1 cellular context compared by ENCODE assay signal in the genomic region with DNA sequence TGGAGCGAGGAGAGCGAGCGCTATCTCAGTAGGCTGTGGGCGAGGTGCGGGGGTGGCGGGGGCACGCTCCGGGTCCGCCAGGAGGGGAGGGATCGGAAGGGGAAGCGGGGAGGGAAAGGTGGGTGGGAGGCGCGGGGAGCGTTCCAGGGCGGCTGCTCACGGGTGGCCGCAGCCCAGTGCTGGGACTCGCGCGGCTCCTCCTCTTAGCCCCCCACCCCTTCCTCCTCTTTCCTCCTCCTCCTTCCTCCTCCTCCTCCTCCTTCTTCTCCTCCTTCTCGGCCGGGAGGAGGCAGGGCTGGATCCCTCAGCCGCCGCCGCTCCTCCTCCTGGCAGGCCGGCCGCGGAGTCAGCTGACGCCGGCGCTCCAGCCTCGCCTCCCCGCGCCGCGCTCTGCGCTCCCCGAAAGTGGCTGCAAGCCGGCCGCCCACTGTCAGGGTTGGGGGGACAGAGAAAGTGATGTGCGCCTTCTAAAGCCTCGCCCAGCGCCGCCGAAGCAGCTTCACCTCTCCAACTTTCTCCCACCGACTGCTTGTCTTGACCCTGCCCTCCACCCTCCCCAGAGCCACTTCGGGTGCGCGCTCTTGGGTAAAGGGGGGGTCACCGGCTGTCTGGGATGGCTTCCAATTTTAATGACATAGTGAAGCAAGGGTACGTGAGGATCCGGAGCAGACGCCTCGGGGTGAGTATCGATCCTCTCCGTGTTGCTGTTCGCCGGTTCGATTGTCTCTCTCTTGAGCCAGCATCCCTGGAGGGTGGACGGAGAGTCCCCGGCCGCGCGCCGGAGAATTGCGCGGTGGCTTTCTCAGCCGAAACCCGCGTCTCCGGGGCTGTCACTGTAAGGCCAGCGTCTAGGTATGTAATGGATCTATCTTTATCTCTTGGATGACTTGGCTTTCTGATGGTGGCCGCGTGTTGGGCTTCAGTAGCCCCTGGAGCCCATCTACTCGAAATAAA.
TF ChIP-seq lines count a peak whose summit lies in the region.

A gene (plus strand): TSS at position 260 of the 954 bp plus-strand sequence. CDS start 354 bp downstream, at position 614.

TF ChIP-seq in WTC11, 78 proteins besides CTCF, POLR2A, EP300 and RAD21 (continued from another document):
- no peak for TF ChIP-seq ESRRA (CRISPR knock-in tag; IDR thresholded peaks at IDR 0.05; ENCODE audit: borderline replicate concordance)
- no peak for TF ChIP-seq ZNF121 (CRISPR knock-in tag; IDR thresholded peaks at IDR 0.05)
- TF ChIP-seq, protein P1, sequence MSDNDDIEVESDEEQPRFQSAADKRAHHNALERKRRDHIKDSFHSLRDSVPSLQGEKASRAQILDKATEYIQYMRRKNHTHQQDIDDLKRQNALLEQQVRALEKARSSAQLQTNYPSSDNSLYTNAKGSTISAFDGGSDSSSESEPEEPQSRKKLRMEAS (CRISPR knock-in tag; IDR thresholded peaks at IDR 0.05), result peak; percentile 35; the same call in 1 of the 2 replicates
- TF ChIP-seq KAT7 (CRISPR knock-in tag; IDR thresholded peaks at IDR 0.05; ENCODE audit: borderline replicate concordance), result no peak
- TF ChIP-seq IRF2 (CRISPR knock-in tag; IDR thresholded peaks at IDR 0.05; ENCODE audit: borderline replicate concordance, low read depth), result no peak
- TF ChIP-seq, protein P2, sequence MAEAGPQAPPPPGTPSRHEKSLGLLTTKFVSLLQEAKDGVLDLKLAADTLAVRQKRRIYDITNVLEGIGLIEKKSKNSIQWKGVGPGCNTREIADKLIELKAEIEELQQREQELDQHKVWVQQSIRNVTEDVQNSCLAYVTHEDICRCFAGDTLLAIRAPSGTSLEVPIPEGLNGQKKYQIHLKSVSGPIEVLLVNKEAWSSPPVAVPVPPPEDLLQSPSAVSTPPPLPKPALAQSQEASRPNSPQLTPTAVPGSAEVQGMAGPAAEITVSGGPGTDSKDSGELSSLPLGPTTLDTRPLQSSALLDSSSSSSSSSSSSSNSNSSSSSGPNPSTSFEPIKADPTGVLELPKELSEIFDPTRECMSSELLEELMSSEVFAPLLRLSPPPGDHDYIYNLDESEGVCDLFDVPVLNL (CRISPR knock-in tag; IDR thresholded peaks at IDR 0.05; ENCODE audit: borderline replicate concordance, low read depth), result no peak
- no peak for TF ChIP-seq TEAD4 (CRISPR knock-in tag; IDR thresholded peaks at IDR 0.05)
- TF ChIP-seq, protein P3, sequence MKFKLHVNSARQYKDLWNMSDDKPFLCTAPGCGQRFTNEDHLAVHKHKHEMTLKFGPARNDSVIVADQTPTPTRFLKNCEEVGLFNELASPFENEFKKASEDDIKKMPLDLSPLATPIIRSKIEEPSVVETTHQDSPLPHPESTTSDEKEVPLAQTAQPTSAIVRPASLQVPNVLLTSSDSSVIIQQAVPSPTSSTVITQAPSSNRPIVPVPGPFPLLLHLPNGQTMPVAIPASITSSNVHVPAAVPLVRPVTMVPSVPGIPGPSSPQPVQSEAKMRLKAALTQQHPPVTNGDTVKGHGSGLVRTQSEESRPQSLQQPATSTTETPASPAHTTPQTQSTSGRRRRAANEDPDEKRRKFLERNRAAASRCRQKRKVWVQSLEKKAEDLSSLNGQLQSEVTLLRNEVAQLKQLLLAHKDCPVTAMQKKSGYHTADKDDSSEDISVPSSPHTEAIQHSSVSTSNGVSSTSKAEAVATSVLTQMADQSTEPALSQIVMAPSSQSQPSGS (CRISPR knock-in tag; IDR thresholded peaks at IDR 0.05; ENCODE audit: borderline replicate concordance, low read depth), result no peak
- TF ChIP-seq, protein P4, sequence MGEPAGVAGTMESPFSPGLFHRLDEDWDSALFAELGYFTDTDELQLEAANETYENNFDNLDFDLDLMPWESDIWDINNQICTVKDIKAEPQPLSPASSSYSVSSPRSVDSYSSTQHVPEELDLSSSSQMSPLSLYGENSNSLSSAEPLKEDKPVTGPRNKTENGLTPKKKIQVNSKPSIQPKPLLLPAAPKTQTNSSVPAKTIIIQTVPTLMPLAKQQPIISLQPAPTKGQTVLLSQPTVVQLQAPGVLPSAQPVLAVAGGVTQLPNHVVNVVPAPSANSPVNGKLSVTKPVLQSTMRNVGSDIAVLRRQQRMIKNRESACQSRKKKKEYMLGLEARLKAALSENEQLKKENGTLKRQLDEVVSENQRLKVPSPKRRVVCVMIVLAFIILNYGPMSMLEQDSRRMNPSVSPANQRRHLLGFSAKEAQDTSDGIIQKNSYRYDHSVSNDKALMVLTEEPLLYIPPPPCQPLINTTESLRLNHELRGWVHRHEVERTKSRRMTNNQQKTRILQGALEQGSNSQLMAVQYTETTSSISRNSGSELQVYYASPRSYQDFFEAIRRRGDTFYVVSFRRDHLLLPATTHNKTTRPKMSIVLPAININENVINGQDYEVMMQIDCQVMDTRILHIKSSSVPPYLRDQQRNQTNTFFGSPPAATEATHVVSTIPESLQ (CRISPR knock-in tag; IDR thresholded peaks at IDR 0.05), result no peak
- TF ChIP-seq ELF4 (CRISPR knock-in tag; IDR thresholded peaks at IDR 0.05; ENCODE audit: low read depth), result no peak; the same call in 1 of the 2 replicates
- no peak for TF ChIP-seq ZBTB21 (CRISPR knock-in tag; IDR thresholded peaks at IDR 0.05; ENCODE audit: borderline replicate concordance)
- TF ChIP-seq FOXP1 (CRISPR knock-in tag; IDR thresholded peaks at IDR 0.05; ENCODE audit: borderline replicate concordance), result peak; percentile 25; the same call in 1 of the 2 replicates
- TF ChIP-seq ATF1 (CRISPR knock-in tag; IDR thresholded peaks at IDR 0.05), result no peak
- TF ChIP-seq, protein P5, sequence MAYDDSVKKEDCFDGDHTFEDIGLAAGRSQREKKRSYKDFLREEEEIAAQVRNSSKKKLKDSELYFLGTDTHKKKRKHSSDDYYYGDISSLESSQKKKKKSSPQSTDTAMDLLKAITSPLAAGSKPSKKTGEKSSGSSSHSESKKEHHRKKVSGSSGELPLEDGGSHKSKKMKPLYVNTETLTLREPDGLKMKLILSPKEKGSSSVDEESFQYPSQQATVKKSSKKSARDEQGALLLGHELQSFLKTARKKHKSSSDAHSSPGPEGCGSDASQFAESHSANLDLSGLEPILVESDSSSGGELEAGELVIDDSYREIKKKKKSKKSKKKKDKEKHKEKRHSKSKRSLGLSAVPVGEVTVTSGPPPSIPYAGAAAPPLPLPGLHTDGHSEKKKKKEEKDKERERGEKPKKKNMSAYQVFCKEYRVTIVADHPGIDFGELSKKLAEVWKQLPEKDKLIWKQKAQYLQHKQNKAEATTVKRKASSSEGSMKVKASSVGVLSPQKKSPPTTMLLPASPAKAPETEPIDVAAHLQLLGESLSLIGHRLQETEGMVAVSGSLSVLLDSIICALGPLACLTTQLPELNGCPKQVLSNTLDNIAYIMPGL (CRISPR knock-in tag; IDR thresholded peaks at IDR 0.05), result no peak
- TF ChIP-seq, protein P6, sequence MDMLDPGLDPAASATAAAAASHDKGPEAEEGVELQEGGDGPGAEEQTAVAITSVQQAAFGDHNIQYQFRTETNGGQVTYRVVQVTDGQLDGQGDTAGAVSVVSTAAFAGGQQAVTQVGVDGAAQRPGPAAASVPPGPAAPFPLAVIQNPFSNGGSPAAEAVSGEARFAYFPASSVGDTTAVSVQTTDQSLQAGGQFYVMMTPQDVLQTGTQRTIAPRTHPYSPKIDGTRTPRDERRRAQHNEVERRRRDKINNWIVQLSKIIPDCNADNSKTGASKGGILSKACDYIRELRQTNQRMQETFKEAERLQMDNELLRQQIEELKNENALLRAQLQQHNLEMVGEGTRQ (CRISPR knock-in tag; IDR thresholded peaks at IDR 0.05), result peak; percentile 84
- TF ChIP-seq, protein P7, sequence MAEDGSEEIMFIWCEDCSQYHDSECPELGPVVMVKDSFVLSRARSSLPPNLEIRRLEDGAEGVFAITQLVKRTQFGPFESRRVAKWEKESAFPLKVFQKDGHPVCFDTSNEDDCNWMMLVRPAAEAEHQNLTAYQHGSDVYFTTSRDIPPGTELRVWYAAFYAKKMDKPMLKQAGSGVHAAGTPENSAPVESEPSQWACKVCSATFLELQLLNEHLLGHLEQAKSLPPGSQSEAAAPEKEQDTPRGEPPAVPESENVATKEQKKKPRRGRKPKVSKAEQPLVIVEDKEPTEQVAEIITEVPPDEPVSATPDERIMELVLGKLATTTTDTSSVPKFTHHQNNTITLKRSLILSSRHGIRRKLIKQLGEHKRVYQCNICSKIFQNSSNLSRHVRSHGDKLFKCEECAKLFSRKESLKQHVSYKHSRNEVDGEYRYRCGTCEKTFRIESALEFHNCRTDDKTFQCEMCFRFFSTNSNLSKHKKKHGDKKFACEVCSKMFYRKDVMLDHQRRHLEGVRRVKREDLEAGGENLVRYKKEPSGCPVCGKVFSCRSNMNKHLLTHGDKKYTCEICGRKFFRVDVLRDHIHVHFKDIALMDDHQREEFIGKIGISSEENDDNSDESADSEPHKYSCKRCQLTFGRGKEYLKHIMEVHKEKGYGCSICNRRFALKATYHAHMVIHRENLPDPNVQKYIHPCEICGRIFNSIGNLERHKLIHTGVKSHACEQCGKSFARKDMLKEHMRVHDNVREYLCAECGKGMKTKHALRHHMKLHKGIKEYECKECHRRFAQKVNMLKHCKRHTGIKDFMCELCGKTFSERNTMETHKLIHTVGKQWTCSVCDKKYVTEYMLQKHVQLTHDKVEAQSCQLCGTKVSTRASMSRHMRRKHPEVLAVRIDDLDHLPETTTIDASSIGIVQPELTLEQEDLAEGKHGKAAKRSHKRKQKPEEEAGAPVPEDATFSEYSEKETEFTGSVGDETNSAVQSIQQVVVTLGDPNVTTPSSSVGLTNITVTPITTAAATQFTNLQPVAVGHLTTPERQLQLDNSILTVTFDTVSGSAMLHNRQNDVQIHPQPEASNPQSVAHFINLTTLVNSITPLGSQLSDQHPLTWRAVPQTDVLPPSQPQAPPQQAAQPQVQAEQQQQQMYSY (CRISPR knock-in tag; IDR thresholded peaks at IDR 0.05), result no peak
- TF ChIP-seq, protein P8, sequence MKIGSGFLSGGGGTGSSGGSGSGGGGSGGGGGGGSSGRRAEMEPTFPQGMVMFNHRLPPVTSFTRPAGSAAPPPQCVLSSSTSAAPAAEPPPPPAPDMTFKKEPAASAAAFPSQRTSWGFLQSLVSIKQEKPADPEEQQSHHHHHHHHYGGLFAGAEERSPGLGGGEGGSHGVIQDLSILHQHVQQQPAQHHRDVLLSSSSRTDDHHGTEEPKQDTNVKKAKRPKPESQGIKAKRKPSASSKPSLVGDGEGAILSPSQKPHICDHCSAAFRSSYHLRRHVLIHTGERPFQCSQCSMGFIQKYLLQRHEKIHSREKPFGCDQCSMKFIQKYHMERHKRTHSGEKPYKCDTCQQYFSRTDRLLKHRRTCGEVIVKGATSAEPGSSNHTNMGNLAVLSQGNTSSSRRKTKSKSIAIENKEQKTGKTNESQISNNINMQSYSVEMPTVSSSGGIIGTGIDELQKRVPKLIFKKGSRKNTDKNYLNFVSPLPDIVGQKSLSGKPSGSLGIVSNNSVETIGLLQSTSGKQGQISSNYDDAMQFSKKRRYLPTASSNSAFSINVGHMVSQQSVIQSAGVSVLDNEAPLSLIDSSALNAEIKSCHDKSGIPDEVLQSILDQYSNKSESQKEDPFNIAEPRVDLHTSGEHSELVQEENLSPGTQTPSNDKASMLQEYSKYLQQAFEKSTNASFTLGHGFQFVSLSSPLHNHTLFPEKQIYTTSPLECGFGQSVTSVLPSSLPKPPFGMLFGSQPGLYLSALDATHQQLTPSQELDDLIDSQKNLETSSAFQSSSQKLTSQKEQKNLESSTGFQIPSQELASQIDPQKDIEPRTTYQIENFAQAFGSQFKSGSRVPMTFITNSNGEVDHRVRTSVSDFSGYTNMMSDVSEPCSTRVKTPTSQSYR (CRISPR knock-in tag; IDR thresholded peaks at IDR 0.05), result no peak
- TF ChIP-seq, protein P9, sequence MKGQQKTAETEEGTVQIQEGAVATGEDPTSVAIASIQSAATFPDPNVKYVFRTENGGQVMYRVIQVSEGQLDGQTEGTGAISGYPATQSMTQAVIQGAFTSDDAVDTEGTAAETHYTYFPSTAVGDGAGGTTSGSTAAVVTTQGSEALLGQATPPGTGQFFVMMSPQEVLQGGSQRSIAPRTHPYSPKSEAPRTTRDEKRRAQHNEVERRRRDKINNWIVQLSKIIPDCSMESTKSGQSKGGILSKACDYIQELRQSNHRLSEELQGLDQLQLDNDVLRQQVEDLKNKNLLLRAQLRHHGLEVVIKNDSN (CRISPR knock-in tag; IDR thresholded peaks at IDR 0.05), result peak; percentile 80
- no peak for TF ChIP-seq ZNF219 (CRISPR knock-in tag; IDR thresholded peaks at IDR 0.05; ENCODE audit: borderline replicate concordance)
- no peak for TF ChIP-seq PRRX2 (CRISPR knock-in tag; IDR thresholded peaks at IDR 0.05)
- no peak for TF ChIP-seq FOXK1 (CRISPR knock-in tag; IDR thresholded peaks at IDR 0.05)
- no peak for TF ChIP-seq GRHL2 (CRISPR knock-in tag; IDR thresholded peaks at IDR 0.05; ENCODE audit: insufficient replicate concordance, severe bottlenecking)
- TF ChIP-seq RELA (CRISPR knock-in tag; IDR thresholded peaks at IDR 0.05; ENCODE audit: borderline replicate concordance), result no peak
- TF ChIP-seq NFATC4 (CRISPR knock-in tag; IDR thresholded peaks at IDR 0.05), result no peak
- TF ChIP-seq, protein P10, sequence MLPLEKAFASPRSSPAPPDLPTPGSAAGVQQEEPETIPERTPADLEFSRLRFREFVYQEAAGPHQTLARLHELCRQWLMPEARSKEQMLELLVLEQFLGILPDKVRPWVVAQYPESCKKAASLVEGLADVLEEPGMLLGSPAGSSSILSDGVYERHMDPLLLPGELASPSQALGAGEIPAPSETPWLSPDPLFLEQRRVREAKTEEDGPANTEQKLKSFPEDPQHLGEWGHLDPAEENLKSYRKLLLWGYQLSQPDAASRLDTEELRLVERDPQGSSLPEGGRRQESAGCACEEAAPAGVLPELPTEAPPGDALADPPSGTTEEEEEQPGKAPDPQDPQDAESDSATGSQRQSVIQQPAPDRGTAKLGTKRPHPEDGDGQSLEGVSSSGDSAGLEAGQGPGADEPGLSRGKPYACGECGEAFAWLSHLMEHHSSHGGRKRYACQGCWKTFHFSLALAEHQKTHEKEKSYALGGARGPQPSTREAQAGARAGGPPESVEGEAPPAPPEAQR (CRISPR knock-in tag; IDR thresholded peaks at IDR 0.05), result no peak
- TF ChIP-seq, protein P11, sequence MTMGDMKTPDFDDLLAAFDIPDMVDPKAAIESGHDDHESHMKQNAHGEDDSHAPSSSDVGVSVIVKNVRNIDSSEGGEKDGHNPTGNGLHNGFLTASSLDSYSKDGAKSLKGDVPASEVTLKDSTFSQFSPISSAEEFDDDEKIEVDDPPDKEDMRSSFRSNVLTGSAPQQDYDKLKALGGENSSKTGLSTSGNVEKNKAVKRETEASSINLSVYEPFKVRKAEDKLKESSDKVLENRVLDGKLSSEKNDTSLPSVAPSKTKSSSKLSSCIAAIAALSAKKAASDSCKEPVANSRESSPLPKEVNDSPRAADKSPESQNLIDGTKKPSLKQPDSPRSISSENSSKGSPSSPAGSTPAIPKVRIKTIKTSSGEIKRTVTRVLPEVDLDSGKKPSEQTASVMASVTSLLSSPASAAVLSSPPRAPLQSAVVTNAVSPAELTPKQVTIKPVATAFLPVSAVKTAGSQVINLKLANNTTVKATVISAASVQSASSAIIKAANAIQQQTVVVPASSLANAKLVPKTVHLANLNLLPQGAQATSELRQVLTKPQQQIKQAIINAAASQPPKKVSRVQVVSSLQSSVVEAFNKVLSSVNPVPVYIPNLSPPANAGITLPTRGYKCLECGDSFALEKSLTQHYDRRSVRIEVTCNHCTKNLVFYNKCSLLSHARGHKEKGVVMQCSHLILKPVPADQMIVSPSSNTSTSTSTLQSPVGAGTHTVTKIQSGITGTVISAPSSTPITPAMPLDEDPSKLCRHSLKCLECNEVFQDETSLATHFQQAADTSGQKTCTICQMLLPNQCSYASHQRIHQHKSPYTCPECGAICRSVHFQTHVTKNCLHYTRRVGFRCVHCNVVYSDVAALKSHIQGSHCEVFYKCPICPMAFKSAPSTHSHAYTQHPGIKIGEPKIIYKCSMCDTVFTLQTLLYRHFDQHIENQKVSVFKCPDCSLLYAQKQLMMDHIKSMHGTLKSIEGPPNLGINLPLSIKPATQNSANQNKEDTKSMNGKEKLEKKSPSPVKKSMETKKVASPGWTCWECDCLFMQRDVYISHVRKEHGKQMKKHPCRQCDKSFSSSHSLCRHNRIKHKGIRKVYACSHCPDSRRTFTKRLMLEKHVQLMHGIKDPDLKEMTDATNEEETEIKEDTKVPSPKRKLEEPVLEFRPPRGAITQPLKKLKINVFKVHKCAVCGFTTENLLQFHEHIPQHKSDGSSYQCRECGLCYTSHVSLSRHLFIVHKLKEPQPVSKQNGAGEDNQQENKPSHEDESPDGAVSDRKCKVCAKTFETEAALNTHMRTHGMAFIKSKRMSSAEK (CRISPR knock-in tag; IDR thresholded peaks at IDR 0.05; ENCODE audit: borderline replicate concordance), result no peak
- peak; percentile 97 for TF ChIP-seq ZNF263 (CRISPR knock-in tag; IDR thresholded peaks at IDR 0.05; ENCODE audit: low read depth)
